In genomic region chr5:435961-436640, GRCh38 we compare ENCODE assay signal across 1 cellular context.
TF ChIP-seq lines count a peak whose summit lies in the region.

No MANE protein-coding gene starts in this region.

TF ChIP-seq in HCT116, 20 proteins besides CTCF, POLR2A, EP300 and RAD21 (continued from another document):
- TF ChIP-seq EZH2phosphoT487 (IDR thresholded peaks at IDR 0.05; ENCODE audit: borderline replicate concordance) (no peak), EGR1 (IDR thresholded peaks at IDR 0.05; ENCODE audit: low read depth) (no peak), POLR2AphosphoS5 (IDR thresholded peaks at IDR 0.05; ENCODE audit: low read depth, low read length) (no peak), FOSL1 (IDR thresholded peaks at IDR 0.05; ENCODE audit: low read depth) (no peak), SIN3A (IDR thresholded peaks at IDR 0.05; ENCODE audit: low read depth) (no peak)
